1 cellular context compared by ENCODE assay signal in the genomic region with DNA sequence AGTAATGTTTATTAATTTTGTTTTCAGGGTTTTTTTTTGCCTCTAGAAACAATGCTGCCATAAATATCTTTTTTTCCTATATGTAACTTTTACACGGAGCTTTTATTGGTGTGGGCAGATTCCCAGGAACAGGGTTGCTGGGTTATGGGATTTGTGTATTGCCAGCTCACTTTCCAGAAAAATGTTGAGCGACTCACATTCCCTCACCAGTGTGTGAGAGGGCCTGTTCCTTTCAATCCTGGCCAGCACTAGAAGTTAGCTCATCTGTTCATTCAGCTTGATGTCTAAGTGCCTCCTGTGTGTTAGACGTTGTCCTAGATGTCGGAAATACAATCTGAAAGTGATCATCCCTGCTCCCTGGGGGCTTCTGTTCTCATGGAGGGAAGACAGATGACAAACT.
TF ChIP-seq lines count a peak whose summit lies in the region.

No MANE protein-coding gene starts in this region.

TF ChIP-seq in IMR-90, 13 proteins besides CTCF, POLR2A, EP300 and RAD21:
- TF ChIP-seq RCOR1 (IDR thresholded peaks at IDR 0.05; ENCODE audit: insufficient replicate concordance, low read length), result no peak
- TF ChIP-seq FOS (IDR thresholded peaks at IDR 0.05; ENCODE audit: low read depth, low read length), result no peak
- TF ChIP-seq BHLHE40 (IDR thresholded peaks at IDR 0.05; ENCODE audit: low read depth, low read length), result no peak
- TF ChIP-seq MAZ (IDR thresholded peaks at IDR 0.05; ENCODE audit: borderline replicate concordance, low read depth, low read length), result no peak
- no peak for TF ChIP-seq NFE2L2 (IDR thresholded peaks at IDR 0.05; ENCODE audit: low read depth, low read length)
- no peak for TF ChIP-seq CEBPB (IDR thresholded peaks at IDR 0.05; ENCODE audit: low read depth, low read length)
- no peak for TF ChIP-seq CHD1 (IDR thresholded peaks at IDR 0.05; ENCODE audit: low read depth, low read length)
